ENCODE assay signal across 8 cellular contexts in the genomic region with DNA sequence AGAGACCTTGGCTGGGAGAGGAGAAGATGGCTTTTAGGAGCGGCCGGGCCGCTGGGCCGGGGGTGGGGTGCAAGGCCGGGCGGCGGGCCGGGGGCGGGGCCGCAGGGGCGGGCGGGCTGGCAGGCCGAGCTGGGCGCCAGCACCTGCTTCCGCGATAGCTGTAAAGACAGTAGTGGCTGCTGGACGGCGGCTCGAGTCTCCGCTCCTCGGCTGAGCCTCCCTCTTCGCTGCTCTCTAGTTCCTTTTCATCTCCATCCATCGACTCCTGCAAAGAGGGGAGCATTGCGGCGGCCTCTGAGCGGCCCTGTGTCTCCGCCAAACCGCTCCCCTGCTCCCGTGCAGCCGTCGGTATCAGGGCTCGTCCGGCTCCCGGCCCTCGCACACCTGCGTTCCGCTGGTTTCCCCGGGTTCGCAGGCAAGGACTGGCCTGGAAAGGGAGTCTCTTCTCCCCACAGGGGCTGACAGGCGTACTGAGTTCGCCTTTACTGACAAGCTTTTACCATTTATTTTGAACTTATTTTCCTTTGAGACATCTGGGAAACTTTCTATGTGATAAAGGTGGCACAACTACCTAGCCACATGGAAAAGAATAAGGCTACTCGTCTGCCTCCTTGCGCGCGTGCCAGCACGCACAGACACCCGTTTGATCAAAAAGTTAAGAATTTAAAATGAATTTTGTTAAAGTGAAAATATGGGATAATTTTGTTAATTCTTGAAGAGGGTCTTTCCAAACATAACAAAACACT. TPM values are rescaled to one million over a fixed set of nuclear protein-coding genes. Genes with fewer than 3 reads are reported as not detected.
DNase-seq lines count a peak whose midpoint lies in the region; ATAC-seq and TF ChIP-seq lines count a peak whose summit lies in the region.

A gene with protein sequence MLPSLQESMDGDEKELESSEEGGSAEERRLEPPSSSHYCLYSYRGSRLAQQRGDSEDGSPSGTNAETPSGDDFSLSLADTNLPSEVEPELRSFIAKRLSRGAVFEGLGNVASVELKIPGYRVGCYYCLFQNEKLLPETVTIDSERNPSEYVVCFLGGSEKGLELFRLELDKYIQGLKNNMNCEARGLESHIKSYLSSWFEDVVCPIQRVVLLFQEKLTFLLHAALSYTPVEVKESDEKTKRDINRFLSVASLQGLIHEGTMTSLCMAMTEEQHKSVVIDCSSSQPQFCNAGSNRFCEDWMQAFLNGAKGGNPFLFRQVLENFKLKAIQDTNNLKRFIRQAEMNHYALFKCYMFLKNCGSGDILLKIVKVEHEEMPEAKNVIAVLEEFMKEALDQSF (minus strand): TSS at position 317 of the 746 bp plus-strand sequence. CDS start 34 bp downstream, at position 283.

- H3K27ac Mint-ChIP-seq in activated CD4-positive, alpha-beta T cell treated with anti-CD3 and anti-CD28 coated beads, Interleukin-2, amount 10 ng/mL, durations not matched to agents 24 days and 14 days: peak within 1 kb of the TSS; percentile 97

- H3K9me3 ChIP-seq in colonic mucosa: no peaks in the 10 kb centered on the region

- DNase-seq in A172 (ENCODE audit: low spot score): peak; percentile 74
- DNase-seq in NCI-H446 treated with DMSO at 0.1 percent for 48 hours (lab: John Stamatoyannopoulos, UW): peak; percentile 38
- peak; percentile 94 for DNase-seq in activated CD4-positive, alpha-beta T cell treated with anti-CD3 and anti-CD28 coated beads, Interleukin-2, amount 10 ng/mL, durations not matched to agents 24 days and 14 days
- DNase-seq in colonic mucosa: peak; percentile 81
- DNase-seq in left kidney (ENCODE audit: low read depth, low spot score): peak; percentile 92
- DNase-seq in stimulated activated CD4-positive, alpha-beta T cell treated with anti-CD3 and anti-CD28 coated beads, Interleukin-1b, Interleukin-23, amount 100 ng/mL, for 48 hours: peak; percentile 86

- peaks cover 5% of the 10 kb centered on the region for H3K4me1 ChIP-seq in colonic mucosa

- H3K9me3 Mint-ChIP-seq in activated CD4-positive, alpha-beta T cell treated with anti-CD3 and anti-CD28 coated beads, Interleukin-2, amount 10 ng/mL, durations not matched to agents 24 days and 14 days: no peaks in the 10 kb centered on the region

- peak within 1 kb of the TSS; percentile 93 for H3K4me3 Mint-ChIP-seq in activated CD4-positive, alpha-beta T cell treated with anti-CD3 and anti-CD28 coated beads, Interleukin-2, amount 10 ng/mL, durations not matched to agents 24 days and 14 days

- peaks cover 21% of the 10 kb centered on the region for H3K4me1 Mint-ChIP-seq in activated CD4-positive, alpha-beta T cell treated with anti-CD3 and anti-CD28 coated beads, Interleukin-2, amount 10 ng/mL, durations not matched to agents 24 days and 14 days

- ATAC-seq in GM18520 (IDR thresholded peaks at IDR 0.05; ENCODE audit: unreplicated experiment) (peak; percentile 73), HG03103 (IDR thresholded peaks at IDR 0.05; ENCODE audit: low read depth, unreplicated experiment) (peak; percentile 78)

- peak within 1 kb of the TSS; percentile 80 for H3K27ac ChIP-seq in colonic mucosa

- H3K4me3 ChIP-seq in colonic mucosa: peak within 1 kb of the TSS; percentile 49

- H3K36me3 Mint-ChIP-seq in activated CD4-positive, alpha-beta T cell treated with anti-CD3 and anti-CD28 coated beads, Interleukin-2, amount 10 ng/mL, durations not matched to agents 24 days and 14 days (ENCODE audit: low read depth): peaks cover 21% of the 10 kb centered on the region

- intact Hi-C loops in activated CD4-positive, alpha-beta T cell treated with anti-CD3 and anti-CD28 coated beads, Interleukin-2, amount 10 ng/mL, durations not matched to agents 24 days and 14 days (cut with micrococcal nuclease): loop anchor here (1.0 kb wide), 1 partner anchor 8 kb away; a partner anchor contains a TSS
- intact Hi-C loops in colonic mucosa (cut with DNase I): loop anchor here (10.0 kb wide), 1 partner anchor 103 kb away; a partner anchor contains a TSS

- H3K27me3 ChIP-seq in colonic mucosa: no peaks in the 10 kb centered on the region

- TF ChIP-seq CTCF in colonic mucosa (IDR thresholded peaks at IDR 0.05): no peak

- no peaks in the 10 kb centered on the region for H3K27me3 Mint-ChIP-seq in activated CD4-positive, alpha-beta T cell treated with anti-CD3 and anti-CD28 coated beads, Interleukin-2, amount 10 ng/mL, durations not matched to agents 24 days and 14 days

- H3K36me3 ChIP-seq in colonic mucosa: no peaks in the 10 kb centered on the region

- peak within 1 kb of the TSS; percentile 57 to 83 for H3K9ac ChIP-seq in colonic mucosa (ENCODE audit: low read depth in 2 of 2, low read length in 2 of 2)

RNA-seq across cellular contexts. Expression of the gene that starts here (rescaled TPM):
- total RNA-seq in A172 (2014; rRNA removed; shearing (Covaris generic)): 75.6 and 89.5 TPM in 2 replicates
- total RNA-seq in activated CD4-positive, alpha-beta T cell treated with anti-CD3 and anti-CD28 coated beads, Interleukin-2, amount 10 ng/mL, durations not matched to agents 24 days and 14 days: 32.2 and 33.5 TPM in 2 replicates
- 10 to 100 TPM; 12.5 to 13.4 TPM for total RNA-seq in colonic mucosa

Comparison
In these comparisons a context has a peak if more than half of its experiments do, and no peak if none do; other contexts are left out.
1. Peak in every context shown above with its lines: DNase-seq, ATAC-seq, H3K4me3 ChIP-seq and H3K27ac ChIP-seq.
2. DNase-seq: peak in every context shown above with its lines; median percentile 94 in activated CD4-positive, alpha-beta T cell treated with anti-CD3 and anti-CD28 coated beads, Interleukin-2, amount 10 ng/mL, durations not matched to agents 24 days and 14 days; 92 in left kidney; 86 in stimulated activated CD4-positive, alpha-beta T cell treated with anti-CD3 and anti-CD28 coated beads, Interleukin-1b, Interleukin-23, amount 100 ng/mL, for 48 hours; 81 in colonic mucosa; 74 in A172; 38 in NCI-H446 treated with DMSO at 0.1 percent for 48 hours.